ENCODE assay signal across 17 cellular contexts in genomic region chr3:172031957-172032356, GRCh38. TPM values are rescaled to one million over a fixed set of nuclear protein-coding genes. Genes with fewer than 3 reads are reported as not detected.
DNase-seq lines count a peak whose midpoint lies in the region; ATAC-seq and TF ChIP-seq lines count a peak whose summit lies in the region.
"Had no signal": no experiment of that assay in that cellular context is flagged by ENCODE, and none has a peak within 500 bp of the region (broad histone marks: within the 10 kb centered on the region; RNA-seq: fewer than 3 reads in every experiment).

No MANE protein-coding gene starts in this region.

- ATAC-seq in GM23338 (no peak), HG02981 (IDR thresholded peaks at IDR 0.05; ENCODE audit: unreplicated experiment) (no peak), left ventricle myocardium superior (no peak), HG03135 (IDR thresholded peaks at IDR 0.05; ENCODE audit: unreplicated experiment) (no peak)

- H3K4me3 ChIP-seq in GM23338 = no peak overlapping the region
- no peak overlapping the region for H3K4me3 ChIP-seq in smooth muscle cell
- H3K4me3 ChIP-seq: BLaER1, GM23248 had no signal

- no peak overlapping the region for H3K27ac Mint-ChIP-seq in GM23338
- H3K27ac Mint-ChIP-seq: CD8-positive, alpha-beta memory T cell; H9; HFFc6; IgD-negative memory B cell had no signal

- H3K36me3 ChIP-seq in GM23338 (ENCODE audit: insufficient read depth) = no peaks in the 10 kb centered on the region
- H3K36me3 ChIP-seq in smooth muscle cell (ENCODE audit: low read depth) = no peaks in the 10 kb centered on the region
- H3K36me3 ChIP-seq: BLaER1 had no signal

- H3F3A ChIP-seq in GM23338 (replicated peaks; ENCODE audit: low read depth) (no peaks in the 10 kb centered on the region), smooth muscle cell (ENCODE audit: low read depth) (peaks cover 2% of the 10 kb centered on the region)

- H3K4me3 Mint-ChIP-seq in GM23338 = no peak overlapping the region
- H3K4me3 Mint-ChIP-seq: CD8-positive, alpha-beta memory T cell; H9; HFFc6 had no signal

- H3K4me2 ChIP-seq in GM23338 = no peak overlapping the region
- no peak overlapping the region for H3K4me2 ChIP-seq in smooth muscle cell
- H3K4me2 ChIP-seq: BLaER1, KMS-11 had no signal

- TF ChIP-seq CTCF in GM23338 (conservative IDR thresholded peaks at IDR 0.05; ENCODE audit: low read depth in 2 of 2) = no peak
- TF ChIP-seq CTCF in smooth muscle cell (IDR thresholded peaks at IDR 0.05; ENCODE audit: borderline replicate concordance, insufficient read depth, poor library complexity, severe bottlenecking) = no peak

- H3K27me3 ChIP-seq in GM23338 (ENCODE audit: insufficient read depth) (no peaks in the 10 kb centered on the region), smooth muscle cell (ENCODE audit: low read depth) (no peaks in the 10 kb centered on the region)
- H3K27me3 ChIP-seq: BLaER1 had no signal

- DNase-seq in GM23338 (ENCODE audit: low spot score) (no peak), amniotic epithelial cell (ENCODE audit: low read depth) (peak; percentile 25), fibroblast of peridontal ligament (ENCODE audit: extremely low read depth) (peak; percentile 62), smooth muscle cell (lab: John Stamatoyannopoulos, UW; ENCODE audit: unreplicated experiment) (no peak), left ventricle myocardium superior (no peak)
- DNase-seq: 8988T; AML-193; Caco-2; CD8-positive, alpha-beta memory T cell; GM23248; H9; HFFc6 had no signal

- H3K9me3 ChIP-seq in smooth muscle cell (replicated peaks; ENCODE audit: low read depth) = no peaks in the 10 kb centered on the region
- H3K9me3 ChIP-seq: Caco-2 had no signal

- H3K27ac ChIP-seq in GM23338 (ENCODE audit: low read depth) = no peak overlapping the region
- H3K27ac ChIP-seq in smooth muscle cell (ENCODE audit: low read depth) = no peak overlapping the region
- H3K27ac ChIP-seq: BLaER1, GM23248, KMS-11 had no signal

- peak overlapping the region; percentile 35; the same call in 1 of the 2 replicates for H2AFZ ChIP-seq in GM23338
- H2AFZ ChIP-seq in smooth muscle cell (ENCODE audit: low read depth) = peak overlapping the region; percentile 1
- H2AFZ ChIP-seq: GM23248 had no signal

- H3K36me3 Mint-ChIP-seq in GM23338 (ENCODE audit: low read depth) = 0 out of 3 replicates have a peak, but pooled peaks cover 2% of the 10 kb centered on the region
- H3K36me3 Mint-ChIP-seq: IgD-negative memory B cell had no signal

- peaks cover 7% of the 10 kb centered on the region; the same call in 2 of the 3 replicates for H3K4me1 Mint-ChIP-seq in GM23338

- intact Hi-C loops in left ventricle myocardium superior (cut with micrococcal nuclease) = loop anchor here (10.0 kb wide), 1 partner anchor 313 kb away; no protein-coding TSS in a partner anchor

- no peaks in the 10 kb centered on the region for H3K79me2 ChIP-seq in GM23338 (replicated peaks; ENCODE audit: insufficient read depth)
- no peaks in the 10 kb centered on the region for H3K79me2 ChIP-seq in smooth muscle cell (ENCODE audit: low read depth)

- no peaks in the 10 kb centered on the region for H3K9me2 ChIP-seq in GM23338 (ENCODE audit: insufficient read depth)

- WGBS in smooth muscle cell (ENCODE audit: low lambda C conversion rate) = 63% methylated on average over 3 of the region's 3 CpGs

- H3K27me3 Mint-ChIP-seq in GM23338 (ENCODE audit: insufficient read depth, low read depth, poor library complexity) = peaks cover 6% of the 10 kb centered on the region

- peaks cover 2% of the 10 kb centered on the region; the same call in 1 of the 3 replicates for H3K9me3 Mint-ChIP-seq in GM23338
- H3K9me3 Mint-ChIP-seq: CD8-positive, alpha-beta memory T cell; HFFc6 had no signal

- no peak overlapping the region for H3K9ac ChIP-seq in smooth muscle cell (ENCODE audit: low read depth)
- H3K9ac ChIP-seq: BLaER1, GM23248, KMS-11 had no signal

- H4K20me1 ChIP-seq in GM23338 (replicated peaks; ENCODE audit: insufficient read depth) = no peaks in the 10 kb centered on the region
- H4K20me1 ChIP-seq in smooth muscle cell (ENCODE audit: low read depth) = no peaks in the 10 kb centered on the region
- H4K20me1 ChIP-seq: BLaER1 had no signal

- H3K4me1 ChIP-seq in GM23338 (ENCODE audit: insufficient read depth) (no peaks in the 10 kb centered on the region), smooth muscle cell (ENCODE audit: low read depth) (no peaks in the 10 kb centered on the region)
- H3K4me1 ChIP-seq: BLaER1 had no signal

TF ChIP-seq in GM23338, 12 proteins besides CTCF, POLR2A, EP300 and RAD21 (continues in another document):
- TF ChIP-seq POLR2AphosphoS5 (IDR thresholded peaks at IDR 0.05; ENCODE audit: low read depth) = no peak
- TF ChIP-seq, protein P1, sequence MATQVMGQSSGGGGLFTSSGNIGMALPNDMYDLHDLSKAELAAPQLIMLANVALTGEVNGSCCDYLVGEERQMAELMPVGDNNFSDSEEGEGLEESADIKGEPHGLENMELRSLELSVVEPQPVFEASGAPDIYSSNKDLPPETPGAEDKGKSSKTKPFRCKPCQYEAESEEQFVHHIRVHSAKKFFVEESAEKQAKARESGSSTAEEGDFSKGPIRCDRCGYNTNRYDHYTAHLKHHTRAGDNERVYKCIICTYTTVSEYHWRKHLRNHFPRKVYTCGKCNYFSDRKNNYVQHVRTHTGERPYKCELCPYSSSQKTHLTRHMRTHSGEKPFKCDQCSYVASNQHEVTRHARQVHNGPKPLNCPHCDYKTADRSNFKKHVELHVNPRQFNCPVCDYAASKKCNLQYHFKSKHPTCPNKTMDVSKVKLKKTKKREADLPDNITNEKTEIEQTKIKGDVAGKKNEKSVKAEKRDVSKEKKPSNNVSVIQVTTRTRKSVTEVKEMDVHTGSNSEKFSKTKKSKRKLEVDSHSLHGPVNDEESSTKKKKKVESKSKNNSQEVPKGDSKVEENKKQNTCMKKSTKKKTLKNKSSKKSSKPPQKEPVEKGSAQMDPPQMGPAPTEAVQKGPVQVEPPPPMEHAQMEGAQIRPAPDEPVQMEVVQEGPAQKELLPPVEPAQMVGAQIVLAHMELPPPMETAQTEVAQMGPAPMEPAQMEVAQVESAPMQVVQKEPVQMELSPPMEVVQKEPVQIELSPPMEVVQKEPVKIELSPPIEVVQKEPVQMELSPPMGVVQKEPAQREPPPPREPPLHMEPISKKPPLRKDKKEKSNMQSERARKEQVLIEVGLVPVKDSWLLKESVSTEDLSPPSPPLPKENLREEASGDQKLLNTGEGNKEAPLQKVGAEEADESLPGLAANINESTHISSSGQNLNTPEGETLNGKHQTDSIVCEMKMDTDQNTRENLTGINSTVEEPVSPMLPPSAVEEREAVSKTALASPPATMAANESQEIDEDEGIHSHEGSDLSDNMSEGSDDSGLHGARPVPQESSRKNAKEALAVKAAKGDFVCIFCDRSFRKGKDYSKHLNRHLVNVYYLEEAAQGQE (IDR thresholded peaks at IDR 0.05; ENCODE audit: unreplicated experiment) = no peak
- TF ChIP-seq EZH2 (IDR thresholded peaks at IDR 0.05; ENCODE audit: low read depth, unreplicated experiment) = no peak
- no peak for TF ChIP-seq ZNF114 (CRISPR knock-in tag; IDR thresholded peaks at IDR 0.05)
- TF ChIP-seq ZNF331 (CRISPR knock-in tag; IDR thresholded peaks at IDR 0.05; ENCODE audit: low read depth) = no peak
- TF ChIP-seq JUNB (IDR thresholded peaks at IDR 0.05; ENCODE audit: unreplicated experiment) = no peak
- TF ChIP-seq STAT1 (IDR thresholded peaks at IDR 0.05; ENCODE audit: unreplicated experiment) = no peak
- TF ChIP-seq EZH2phosphoT487 (IDR thresholded peaks at IDR 0.05; ENCODE audit: unreplicated experiment) = no peak
- TF ChIP-seq, protein P2, sequence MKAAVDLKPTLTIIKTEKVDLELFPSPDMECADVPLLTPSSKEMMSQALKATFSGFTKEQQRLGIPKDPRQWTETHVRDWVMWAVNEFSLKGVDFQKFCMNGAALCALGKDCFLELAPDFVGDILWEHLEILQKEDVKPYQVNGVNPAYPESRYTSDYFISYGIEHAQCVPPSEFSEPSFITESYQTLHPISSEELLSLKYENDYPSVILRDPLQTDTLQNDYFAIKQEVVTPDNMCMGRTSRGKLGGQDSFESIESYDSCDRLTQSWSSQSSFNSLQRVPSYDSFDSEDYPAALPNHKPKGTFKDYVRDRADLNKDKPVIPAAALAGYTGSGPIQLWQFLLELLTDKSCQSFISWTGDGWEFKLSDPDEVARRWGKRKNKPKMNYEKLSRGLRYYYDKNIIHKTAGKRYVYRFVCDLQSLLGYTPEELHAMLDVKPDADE (IDR thresholded peaks at IDR 0.05) = no peak
- no peak for TF ChIP-seq CREB1 (CRISPR knock-in tag; IDR thresholded peaks at IDR 0.05; ENCODE audit: low read depth)

RNA-seq across cellular contexts. Expression of gene FNDC3B, which starts 7.4 kb away (rescaled TPM):
- 45.0 and 55.4 TPM in 2 replicates for total RNA-seq in GM23338 (2014; rRNA removed; shearing (Covaris generic))
- polyA plus RNA-seq in GM23338 (2016; fragmentation: Nextera tagmentation; extraction: Ambion mirVana) (17.8 and 19.1 TPM in 2 replicates), smooth muscle cell (149 and 161 TPM in 2 replicates)
- total RNA-seq in smooth muscle cell (265 and 294 TPM in 2 replicates), left ventricle myocardium superior (64.4 TPM)

Comparison
In these comparisons a context has a peak if more than half of its experiments do, and no peak if none do; other contexts are left out.
1. DNase-seq: peak in amniotic epithelial cell (single experiment) and fibroblast of peridontal ligament (single experiment); none in GM23338 (single experiment), smooth muscle cell (single experiment) and left ventricle myocardium superior (single experiment).